In genomic region chr1:32448773-32449456, GRCh38 we compare ENCODE assay signal across 10 cellular contexts. TPM values are rescaled to one million over a fixed set of nuclear protein-coding genes. Genes with fewer than 3 reads are reported as not detected.
A peak's percentile ranks its signal among the peaks of the same experiment; 100 is the strongest.
DNase-seq lines count a peak whose midpoint lies in the region; ATAC-seq lines count a peak whose summit lies in the region.
"Had no signal": no experiment of that assay in that cellular context is flagged by ENCODE, and none has a peak within 500 bp of the region (broad histone marks: within the 10 kb centered on the region; RNA-seq: fewer than 3 reads in every experiment).

No MANE protein-coding gene starts in this region.

- no peaks in the 10 kb centered on the region for H3K9me2 ChIP-seq in Karpas-422 (replicated peaks; ENCODE audit: insufficient read depth, low read length)

- no peaks in the 10 kb centered on the region for H3K4me1 ChIP-seq in Karpas-422 (ENCODE audit: low read length)

- intact Hi-C loops in posterior vena cava (cut with DNase I): no loop called here
- intact Hi-C loops in sciatic nerve (cut with DNase I): no loop called here

- H3K27ac ChIP-seq in Karpas-422 (ENCODE audit: low read length): no peak overlapping the region
- H3K27ac ChIP-seq: BLaER1 treated with 17β-estradiol and CSF1 and Interleukin-3, amounts not matched to agents 10 nM and 100 nM had no signal

- no peaks in the 10 kb centered on the region for H3K79me2 ChIP-seq in Karpas-422 (ENCODE audit: low read length)

- no peaks in the 10 kb centered on the region for H4K20me1 ChIP-seq in Karpas-422 (ENCODE audit: insufficient read depth, low read depth, low read length)
- H4K20me1 ChIP-seq: BLaER1 treated with 17β-estradiol and CSF1 and Interleukin-3, amounts not matched to agents 10 nM and 100 nM had no signal

- H3K36me3 ChIP-seq in Karpas-422 (ENCODE audit: insufficient read depth, low read length): no peaks in the 10 kb centered on the region

- no peaks in the 10 kb centered on the region for H3K27me3 ChIP-seq in Karpas-422 (ENCODE audit: low read length)
- H3K27me3 ChIP-seq: BLaER1 treated with 17β-estradiol and CSF1 and Interleukin-3, amounts not matched to agents 10 nM and 100 nM had no signal

- no peak overlapping the region for H2AFZ ChIP-seq in Karpas-422 (ENCODE audit: low read length)

- H3K4me2 ChIP-seq in Karpas-422 (ENCODE audit: low read depth, low read length, poor library complexity, severe bottlenecking): no peak overlapping the region
- H3K4me2 ChIP-seq: BLaER1 treated with 17β-estradiol and CSF1 and Interleukin-3, amounts not matched to agents 10 nM and 100 nM had no signal

- no peak overlapping the region for H3K9ac ChIP-seq in Karpas-422 (ENCODE audit: low read length)
- H3K9ac ChIP-seq: BLaER1 treated with 17β-estradiol and CSF1 and Interleukin-3, amounts not matched to agents 10 nM and 100 nM had no signal

- no peak overlapping the region for H3K4me3 ChIP-seq in Karpas-422 (ENCODE audit: low read length)
- H3K4me3 ChIP-seq: BLaER1 treated with 17β-estradiol and CSF1 and Interleukin-3, amounts not matched to agents 10 nM and 100 nM had no signal

- DNase-seq in NCI-H82 (lab: John Stamatoyannopoulos, UW) (peak; percentile 60), NCI-H82 treated with DMSO at 0.1 percent for 48 hours (lab: John Stamatoyannopoulos, UW; ENCODE audit: unreplicated experiment) (no peak), Karpas-422 (peak; percentile 82), astrocyte of the hippocampus (ENCODE audit: low read depth, low spot score) (peak; percentile 19), posterior vena cava (ENCODE audit: low spot score) (peak; percentile 31), glomerular visceral epithelial cell (ENCODE audit: extremely low spot score) (no peak), sciatic nerve (ENCODE audit: low spot score) (no peak)
- DNase-seq: activated B cell treated with CpG ODN at 0.5 μM for 24 hours had no signal

- ATAC-seq in HG03108 (IDR thresholded peaks at IDR 0.05; ENCODE audit: unreplicated experiment) (no peak), sciatic nerve (no peak)

- no peaks in the 10 kb centered on the region for H3K9me3 ChIP-seq in Karpas-422 (ENCODE audit: low read length)

RNA-seq across cellular contexts. Expression of gene ZBTB8B, which starts 16.0 kb away (rescaled TPM):
- total RNA-seq in Karpas-422 (2014; rRNA removed; shearing (Covaris generic); ENCODE audit: low replicate concordance): not detected in 2 replicates
- not detected for total RNA-seq in posterior vena cava
- 0.04 TPM for total RNA-seq in sciatic nerve

RNA-seq across cellular contexts. Expression of gene BSDC1, which starts 54.7 kb away (rescaled TPM):
- 45.1 and 50.0 TPM in 2 replicates for total RNA-seq in Karpas-422 (2014; rRNA removed; shearing (Covaris generic); ENCODE audit: low replicate concordance)
- 10 to 100 TPM; 37.2 to 42.5 TPM for total RNA-seq in posterior vena cava
- total RNA-seq in sciatic nerve: 83.1 TPM

Comparison
In these comparisons a context has a peak if more than half of its experiments do, and no peak if none do; other contexts are left out.
1. DNase-seq: peak in NCI-H82 (single experiment), Karpas-422 (single experiment), astrocyte of the hippocampus (single experiment) and posterior vena cava (single experiment); none in NCI-H82 treated with DMSO at 0.1 percent for 48 hours (single experiment), glomerular visceral epithelial cell (single experiment) and sciatic nerve (single experiment).